Comparison of ENCODE assay signal across 29 cellular contexts in genomic region chr2:15182275-15182674, GRCh38.
"Had no signal": no experiment of that assay in that cellular context is flagged by ENCODE, and none has a peak within 500 bp of the region (broad histone marks: within the 10 kb centered on the region; RNA-seq: fewer than 3 reads in every experiment).

No MANE protein-coding gene starts in this region.

- H3K27ac ChIP-seq: body of pancreas, colonic mucosa, gastroesophageal sphincter had no signal

- H3K27me3 Mint-ChIP-seq: activated CD4-positive, alpha-beta memory T cell treated with anti-CD3 and anti-CD28 coated beads, Interleukin-2, amount 10 ng/mL, durations not matched to agents 7 days and 5 days; activated naive CD4-positive, alpha-beta T cell treated with anti-CD3 and anti-CD28 coated beads, Interleukin-2, amount 10 ng/mL, durations not matched to agents 7 days and 5 days; activated naive CD8-positive, alpha-beta T cell treated with anti-CD3 and anti-CD28 coated beads, Interleukin-2, amount 10 ng/mL, durations not matched to agents 7 days and 5 days; T-helper 17 cell had no signal

- H3K9me3 ChIP-seq: body of pancreas, colonic mucosa, gastroesophageal sphincter had no signal

- H3K27ac Mint-ChIP-seq: activated CD4-positive, alpha-beta memory T cell treated with anti-CD3 and anti-CD28 coated beads, Interleukin-2, amount 10 ng/mL, durations not matched to agents 7 days and 5 days; activated CD4-positive, alpha-beta T cell treated with anti-CD3 and anti-CD28 coated beads for 36 hours; activated CD4-positive, alpha-beta T cell treated with anti-CD3 and anti-CD28 coated beads, Interleukin-2, amount 10 ng/mL, durations not matched to agents 24 days and 14 days; activated naive CD4-positive, alpha-beta T cell treated with anti-CD3 and anti-CD28 coated beads, Interleukin-2, amount 10 ng/mL, durations not matched to agents 7 days and 5 days; activated naive CD4-positive, alpha-beta T cell treated with anti-CD3 and anti-CD28 coated beads, Interleukin-2, amount 50 U/mL, for 72 hours; activated naive CD8-positive, alpha-beta T cell treated with anti-CD3 and anti-CD28 coated beads, Interleukin-2, amount 10 ng/mL, durations not matched to agents 7 days and 5 days; activated T-cell treated with anti-CD3 and anti-CD28 coated beads, Interleukin-2, amount 50 U/mL, for 24 hours; activated T-cell treated with anti-CD3 and anti-CD28 coated beads, Interleukin-2, amount 50 U/mL, for 72 hours; T-helper 17 cell; T-helper 2 cell treated with Interferon-gamma antibody and Interleukin-4, amounts not matched to agents 5 μg/mL and 100 μg/mL, for 36 hours had no signal

- H3K4me1 ChIP-seq: body of pancreas, colonic mucosa, gastroesophageal sphincter had no signal

- H3K27me3 ChIP-seq: body of pancreas, colonic mucosa, gastroesophageal sphincter had no signal

- H3K4me3 ChIP-seq: body of pancreas, colonic mucosa, gastroesophageal sphincter had no signal

- FAIRE-seq: endometrium had no signal

- ATAC-seq: activated CD4-positive, alpha-beta T cell treated with anti-CD3 and anti-CD28 coated beads for 36 hours; activated naive CD4-positive, alpha-beta T cell treated with anti-CD3 and anti-CD28 coated beads, Interleukin-2, amount 50 U/mL, for 72 hours; activated T-cell treated with anti-CD3 and anti-CD28 coated beads, Interleukin-2, amount 50 U/mL, for 72 hours; body of pancreas; esophagus mucosa; gastroesophageal sphincter; T-helper 17 cell had no signal

- H3K36me3 ChIP-seq: colonic mucosa had no signal

- DNase-seq: activated CD4-positive, alpha-beta memory T cell treated with anti-CD3 and anti-CD28 coated beads, Interleukin-2, amount 10 ng/mL, durations not matched to agents 7 days and 5 days; activated CD4-positive, alpha-beta T cell treated with anti-CD3 and anti-CD28 coated beads for 36 hours; activated CD4-positive, alpha-beta T cell treated with anti-CD3 and anti-CD28 coated beads, Interleukin-2, amount 10 ng/mL, durations not matched to agents 24 days and 14 days; activated CD4-positive, CD25-positive, alpha-beta regulatory T cell; activated CD4-positive, CD25-positive, alpha-beta regulatory T cell treated with anti-CD3 and anti-CD28 coated beads, Interleukin-2, amount 50 U/mL, for 72 hours; activated CD8-positive, alpha-beta memory T cell treated with anti-CD3 and anti-CD28 coated beads, Interleukin-2, amount 50 U/mL, for 48 hours; activated gamma-delta T cell; activated naive CD4-positive, alpha-beta T cell; activated naive CD4-positive, alpha-beta T cell treated with anti-CD3 and anti-CD28 coated beads, Interleukin-2, amount 10 ng/mL, durations not matched to agents 7 days and 5 days; activated naive CD8-positive, alpha-beta T cell treated with anti-CD3 and anti-CD28 coated beads, Interleukin-2, amount 10 ng/mL, durations not matched to agents 7 days and 5 days; activated T-cell treated with anti-CD3 and anti-CD28 coated beads for 4 hours; activated T-cell treated with anti-CD3 and anti-CD28 coated beads, Interleukin-2, amount 50 U/mL, for 24 hours; activated T-cell treated with anti-CD3 and anti-CD28 coated beads, Interleukin-2, amount 50 U/mL, for 72 hours; amniotic stem cell; anterior cingulate cortex; body of pancreas; central memory CD4-positive, alpha-beta T cell; cerebellar nuclear complex; colonic mucosa; effector CD8-positive, alpha-beta T cell; foreskin melanocyte; T-helper 1 cell; T-helper 17 cell; T1000 had no signal

- H3K4me3 Mint-ChIP-seq: activated CD4-positive, alpha-beta memory T cell treated with anti-CD3 and anti-CD28 coated beads, Interleukin-2, amount 10 ng/mL, durations not matched to agents 7 days and 5 days; activated CD4-positive, alpha-beta T cell treated with anti-CD3 and anti-CD28 coated beads for 36 hours; activated CD4-positive, alpha-beta T cell treated with anti-CD3 and anti-CD28 coated beads, Interleukin-2, amount 10 ng/mL, durations not matched to agents 24 days and 14 days; activated naive CD4-positive, alpha-beta T cell treated with anti-CD3 and anti-CD28 coated beads, Interleukin-2, amount 10 ng/mL, durations not matched to agents 7 days and 5 days; activated naive CD8-positive, alpha-beta T cell treated with anti-CD3 and anti-CD28 coated beads, Interleukin-2, amount 10 ng/mL, durations not matched to agents 7 days and 5 days; activated T-cell treated with anti-CD3 and anti-CD28 coated beads, Interleukin-2, amount 50 U/mL, for 24 hours; activated T-cell treated with anti-CD3 and anti-CD28 coated beads, Interleukin-2, amount 50 U/mL, for 72 hours; T-helper 17 cell; T-helper 2 cell treated with Interferon-gamma antibody and Interleukin-4, amounts not matched to agents 5 μg/mL and 100 μg/mL, for 36 hours had no signal

- H3K9me3 Mint-ChIP-seq: activated CD4-positive, alpha-beta memory T cell treated with anti-CD3 and anti-CD28 coated beads, Interleukin-2, amount 10 ng/mL, durations not matched to agents 7 days and 5 days; activated CD4-positive, alpha-beta T cell treated with anti-CD3 and anti-CD28 coated beads, Interleukin-2, amount 10 ng/mL, durations not matched to agents 24 days and 14 days; activated naive CD4-positive, alpha-beta T cell treated with anti-CD3 and anti-CD28 coated beads, Interleukin-2, amount 10 ng/mL, durations not matched to agents 7 days and 5 days; activated naive CD4-positive, alpha-beta T cell treated with anti-CD3 and anti-CD28 coated beads, Interleukin-2, amount 50 U/mL, for 72 hours; activated naive CD8-positive, alpha-beta T cell treated with anti-CD3 and anti-CD28 coated beads, Interleukin-2, amount 10 ng/mL, durations not matched to agents 7 days and 5 days; activated T-cell treated with anti-CD3 and anti-CD28 coated beads, Interleukin-2, amount 50 U/mL, for 24 hours; activated T-cell treated with anti-CD3 and anti-CD28 coated beads, Interleukin-2, amount 50 U/mL, for 72 hours; T-helper 2 cell treated with Interferon-gamma antibody and Interleukin-4, amounts not matched to agents 5 μg/mL and 100 μg/mL, for 36 hours had no signal
